Comparison of ENCODE assay signal across 1 cellular context in the genomic region with DNA sequence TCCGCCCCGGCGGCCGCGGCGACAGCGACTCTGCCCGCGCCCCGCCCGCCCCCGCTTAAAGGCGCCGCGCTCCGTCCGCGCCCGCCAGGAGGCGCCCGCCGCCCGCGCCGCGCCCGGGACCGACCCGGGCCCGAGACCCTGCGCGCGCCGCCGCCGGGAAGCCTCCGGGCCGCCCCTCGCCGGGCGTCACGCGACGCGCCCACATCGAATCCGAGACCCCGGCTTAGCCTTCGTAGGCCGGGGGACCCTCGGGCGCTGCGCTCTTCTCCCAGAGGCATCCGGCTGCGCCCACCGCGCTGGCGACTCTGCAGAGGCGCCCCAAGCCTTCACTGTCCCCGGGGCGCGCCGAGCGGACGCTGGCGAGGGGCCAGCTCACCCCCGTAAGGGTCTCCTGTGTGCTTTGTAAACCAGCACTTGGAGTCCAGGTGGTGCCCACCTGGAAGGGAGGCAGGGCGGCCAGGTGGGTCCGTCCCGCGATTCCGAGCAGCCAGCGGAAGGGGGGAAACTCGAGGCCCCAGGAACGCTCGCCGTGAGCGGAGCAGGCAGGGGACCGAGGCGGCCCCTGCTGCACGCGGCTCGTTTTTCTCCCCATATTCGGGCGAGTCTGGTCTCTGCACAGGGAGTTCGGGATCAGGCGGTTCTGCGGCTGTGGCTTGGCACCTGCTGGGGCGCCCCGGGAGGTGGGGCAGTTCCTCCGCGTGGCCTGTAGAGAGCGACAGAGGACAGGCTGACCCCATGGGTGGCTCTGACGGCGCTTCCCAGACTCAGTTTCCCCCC.
TF ChIP-seq lines count a peak whose summit lies in the region.

No MANE protein-coding gene starts in this region.

TF ChIP-seq in HEK293, 187 proteins besides CTCF, POLR2A, EP300 and RAD21 (continued from another document and continues in another):
- TF ChIP-seq, protein P1, sequence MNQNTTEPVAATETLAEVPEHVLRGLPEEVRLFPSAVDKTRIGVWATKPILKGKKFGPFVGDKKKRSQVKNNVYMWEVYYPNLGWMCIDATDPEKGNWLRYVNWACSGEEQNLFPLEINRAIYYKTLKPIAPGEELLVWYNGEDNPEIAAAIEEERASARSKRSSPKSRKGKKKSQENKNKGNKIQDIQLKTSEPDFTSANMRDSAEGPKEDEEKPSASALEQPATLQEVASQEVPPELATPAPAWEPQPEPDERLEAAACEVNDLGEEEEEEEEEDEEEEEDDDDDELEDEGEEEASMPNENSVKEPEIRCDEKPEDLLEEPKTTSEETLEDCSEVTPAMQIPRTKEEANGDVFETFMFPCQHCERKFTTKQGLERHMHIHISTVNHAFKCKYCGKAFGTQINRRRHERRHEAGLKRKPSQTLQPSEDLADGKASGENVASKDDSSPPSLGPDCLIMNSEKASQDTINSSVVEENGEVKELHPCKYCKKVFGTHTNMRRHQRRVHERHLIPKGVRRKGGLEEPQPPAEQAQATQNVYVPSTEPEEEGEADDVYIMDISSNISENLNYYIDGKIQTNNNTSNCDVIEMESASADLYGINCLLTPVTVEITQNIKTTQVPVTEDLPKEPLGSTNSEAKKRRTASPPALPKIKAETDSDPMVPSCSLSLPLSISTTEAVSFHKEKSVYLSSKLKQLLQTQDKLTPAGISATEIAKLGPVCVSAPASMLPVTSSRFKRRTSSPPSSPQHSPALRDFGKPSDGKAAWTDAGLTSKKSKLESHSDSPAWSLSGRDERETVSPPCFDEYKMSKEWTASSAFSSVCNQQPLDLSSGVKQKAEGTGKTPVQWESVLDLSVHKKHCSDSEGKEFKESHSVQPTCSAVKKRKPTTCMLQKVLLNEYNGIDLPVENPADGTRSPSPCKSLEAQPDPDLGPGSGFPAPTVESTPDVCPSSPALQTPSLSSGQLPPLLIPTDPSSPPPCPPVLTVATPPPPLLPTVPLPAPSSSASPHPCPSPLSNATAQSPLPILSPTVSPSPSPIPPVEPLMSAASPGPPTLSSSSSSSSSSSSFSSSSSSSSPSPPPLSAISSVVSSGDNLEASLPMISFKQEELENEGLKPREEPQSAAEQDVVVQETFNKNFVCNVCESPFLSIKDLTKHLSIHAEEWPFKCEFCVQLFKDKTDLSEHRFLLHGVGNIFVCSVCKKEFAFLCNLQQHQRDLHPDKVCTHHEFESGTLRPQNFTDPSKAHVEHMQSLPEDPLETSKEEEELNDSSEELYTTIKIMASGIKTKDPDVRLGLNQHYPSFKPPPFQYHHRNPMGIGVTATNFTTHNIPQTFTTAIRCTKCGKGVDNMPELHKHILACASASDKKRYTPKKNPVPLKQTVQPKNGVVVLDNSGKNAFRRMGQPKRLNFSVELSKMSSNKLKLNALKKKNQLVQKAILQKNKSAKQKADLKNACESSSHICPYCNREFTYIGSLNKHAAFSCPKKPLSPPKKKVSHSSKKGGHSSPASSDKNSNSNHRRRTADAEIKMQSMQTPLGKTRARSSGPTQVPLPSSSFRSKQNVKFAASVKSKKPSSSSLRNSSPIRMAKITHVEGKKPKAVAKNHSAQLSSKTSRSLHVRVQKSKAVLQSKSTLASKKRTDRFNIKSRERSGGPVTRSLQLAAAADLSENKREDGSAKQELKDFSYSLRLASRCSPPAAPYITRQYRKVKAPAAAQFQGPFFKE (tag by site-specific recombination; IDR thresholded peaks at IDR 0.05; ENCODE audit: borderline replicate concordance), result no peak
- no peak for TF ChIP-seq ZNF510 (tag by site-specific recombination; IDR thresholded peaks at IDR 0.05; ENCODE audit: insufficient replicate concordance)
- TF ChIP-seq ZNF626 (tag by site-specific recombination; IDR thresholded peaks at IDR 0.05), result no peak
- TF ChIP-seq WT1 (tag by site-specific recombination; IDR thresholded peaks at IDR 0.05), result peak; percentile 58; the same call in 1 of the 2 replicates
- 0 out of 2 replicates have a peak, but pooled peaks have one; percentile 27 for TF ChIP-seq ZNF629 (tag by site-specific recombination; IDR thresholded peaks at IDR 0.05)
- TF ChIP-seq, protein P2, sequence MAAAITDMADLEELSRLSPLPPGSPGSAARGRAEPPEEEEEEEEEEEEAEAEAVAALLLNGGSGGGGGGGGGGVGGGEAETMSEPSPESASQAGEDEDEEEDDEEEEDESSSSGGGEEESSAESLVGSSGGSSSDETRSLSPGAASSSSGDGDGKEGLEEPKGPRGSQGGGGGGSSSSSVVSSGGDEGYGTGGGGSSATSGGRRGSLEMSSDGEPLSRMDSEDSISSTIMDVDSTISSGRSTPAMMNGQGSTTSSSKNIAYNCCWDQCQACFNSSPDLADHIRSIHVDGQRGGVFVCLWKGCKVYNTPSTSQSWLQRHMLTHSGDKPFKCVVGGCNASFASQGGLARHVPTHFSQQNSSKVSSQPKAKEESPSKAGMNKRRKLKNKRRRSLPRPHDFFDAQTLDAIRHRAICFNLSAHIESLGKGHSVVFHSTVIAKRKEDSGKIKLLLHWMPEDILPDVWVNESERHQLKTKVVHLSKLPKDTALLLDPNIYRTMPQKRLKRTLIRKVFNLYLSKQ (tag by site-specific recombination; IDR thresholded peaks at IDR 0.05; ENCODE audit: borderline replicate concordance), result no peak
- TF ChIP-seq ZNF354C (tag by site-specific recombination; IDR thresholded peaks at IDR 0.05; ENCODE audit: borderline replicate concordance, low read depth), result no peak
- no peak for TF ChIP-seq ZNF677 (tag by site-specific recombination; IDR thresholded peaks at IDR 0.05)
- no peak for TF ChIP-seq ZNF830 (tag by site-specific recombination; IDR thresholded peaks at IDR 0.05; ENCODE audit: low read depth)
- TF ChIP-seq, protein P3, sequence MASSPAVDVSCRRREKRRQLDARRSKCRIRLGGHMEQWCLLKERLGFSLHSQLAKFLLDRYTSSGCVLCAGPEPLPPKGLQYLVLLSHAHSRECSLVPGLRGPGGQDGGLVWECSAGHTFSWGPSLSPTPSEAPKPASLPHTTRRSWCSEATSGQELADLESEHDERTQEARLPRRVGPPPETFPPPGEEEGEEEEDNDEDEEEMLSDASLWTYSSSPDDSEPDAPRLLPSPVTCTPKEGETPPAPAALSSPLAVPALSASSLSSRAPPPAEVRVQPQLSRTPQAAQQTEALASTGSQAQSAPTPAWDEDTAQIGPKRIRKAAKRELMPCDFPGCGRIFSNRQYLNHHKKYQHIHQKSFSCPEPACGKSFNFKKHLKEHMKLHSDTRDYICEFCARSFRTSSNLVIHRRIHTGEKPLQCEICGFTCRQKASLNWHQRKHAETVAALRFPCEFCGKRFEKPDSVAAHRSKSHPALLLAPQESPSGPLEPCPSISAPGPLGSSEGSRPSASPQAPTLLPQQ (tag by site-specific recombination; IDR thresholded peaks at IDR 0.05), result peak; percentile 74; the same call in 1 of the 2 replicates
- TF ChIP-seq ZNF48 (tag by site-specific recombination; IDR thresholded peaks at IDR 0.05), result no peak
- peak; percentile 44 for TF ChIP-seq SP2 (tag by site-specific recombination; IDR thresholded peaks at IDR 0.05)
- TF ChIP-seq, protein P4, sequence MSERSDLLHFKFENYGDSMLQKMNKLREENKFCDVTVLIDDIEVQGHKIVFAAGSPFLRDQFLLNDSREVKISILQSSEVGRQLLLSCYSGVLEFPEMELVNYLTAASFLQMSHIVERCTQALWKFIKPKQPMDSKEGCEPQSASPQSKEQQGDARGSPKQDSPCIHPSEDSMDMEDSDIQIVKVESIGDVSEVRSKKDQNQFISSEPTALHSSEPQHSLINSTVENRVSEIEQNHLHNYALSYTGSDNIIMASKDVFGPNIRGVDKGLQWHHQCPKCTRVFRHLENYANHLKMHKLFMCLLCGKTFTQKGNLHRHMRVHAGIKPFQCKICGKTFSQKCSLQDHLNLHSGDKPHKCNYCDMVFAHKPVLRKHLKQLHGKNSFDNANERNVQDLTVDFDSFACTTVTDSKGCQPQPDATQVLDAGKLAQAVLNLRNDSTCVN (tag by site-specific recombination; optimal IDR thresholded peaks at IDR 0.05), result peak; percentile 67
- no peak for TF ChIP-seq HOXC10 (CRISPR knock-in tag; IDR thresholded peaks at IDR 0.05)
- no peak for TF ChIP-seq GFI1B (tag by site-specific recombination; IDR thresholded peaks at IDR 0.05)
- TF ChIP-seq ZNF558 (tag by site-specific recombination; IDR thresholded peaks at IDR 0.05), result no peak
- no peak for TF ChIP-seq ZNF157 (tag by site-specific recombination; IDR thresholded peaks at IDR 0.05)
- TF ChIP-seq, protein P5, sequence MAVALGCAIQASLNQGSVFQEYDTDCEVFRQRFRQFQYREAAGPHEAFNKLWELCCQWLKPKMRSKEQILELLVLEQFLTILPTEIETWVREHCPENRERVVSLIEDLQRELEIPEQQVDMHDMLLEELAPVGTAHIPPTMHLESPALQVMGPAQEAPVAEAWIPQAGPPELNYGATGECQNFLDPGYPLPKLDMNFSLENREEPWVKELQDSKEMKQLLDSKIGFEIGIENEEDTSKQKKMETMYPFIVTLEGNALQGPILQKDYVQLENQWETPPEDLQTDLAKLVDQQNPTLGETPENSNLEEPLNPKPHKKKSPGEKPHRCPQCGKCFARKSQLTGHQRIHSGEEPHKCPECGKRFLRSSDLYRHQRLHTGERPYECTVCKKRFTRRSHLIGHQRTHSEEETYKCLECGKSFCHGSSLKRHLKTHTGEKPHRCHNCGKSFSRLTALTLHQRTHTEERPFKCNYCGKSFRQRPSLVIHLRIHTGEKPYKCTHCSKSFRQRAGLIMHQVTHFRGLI (tag by site-specific recombination; IDR thresholded peaks at IDR 0.05), result peak; percentile 25; the same call in 1 of the 2 replicates
- TF ChIP-seq, protein P6, sequence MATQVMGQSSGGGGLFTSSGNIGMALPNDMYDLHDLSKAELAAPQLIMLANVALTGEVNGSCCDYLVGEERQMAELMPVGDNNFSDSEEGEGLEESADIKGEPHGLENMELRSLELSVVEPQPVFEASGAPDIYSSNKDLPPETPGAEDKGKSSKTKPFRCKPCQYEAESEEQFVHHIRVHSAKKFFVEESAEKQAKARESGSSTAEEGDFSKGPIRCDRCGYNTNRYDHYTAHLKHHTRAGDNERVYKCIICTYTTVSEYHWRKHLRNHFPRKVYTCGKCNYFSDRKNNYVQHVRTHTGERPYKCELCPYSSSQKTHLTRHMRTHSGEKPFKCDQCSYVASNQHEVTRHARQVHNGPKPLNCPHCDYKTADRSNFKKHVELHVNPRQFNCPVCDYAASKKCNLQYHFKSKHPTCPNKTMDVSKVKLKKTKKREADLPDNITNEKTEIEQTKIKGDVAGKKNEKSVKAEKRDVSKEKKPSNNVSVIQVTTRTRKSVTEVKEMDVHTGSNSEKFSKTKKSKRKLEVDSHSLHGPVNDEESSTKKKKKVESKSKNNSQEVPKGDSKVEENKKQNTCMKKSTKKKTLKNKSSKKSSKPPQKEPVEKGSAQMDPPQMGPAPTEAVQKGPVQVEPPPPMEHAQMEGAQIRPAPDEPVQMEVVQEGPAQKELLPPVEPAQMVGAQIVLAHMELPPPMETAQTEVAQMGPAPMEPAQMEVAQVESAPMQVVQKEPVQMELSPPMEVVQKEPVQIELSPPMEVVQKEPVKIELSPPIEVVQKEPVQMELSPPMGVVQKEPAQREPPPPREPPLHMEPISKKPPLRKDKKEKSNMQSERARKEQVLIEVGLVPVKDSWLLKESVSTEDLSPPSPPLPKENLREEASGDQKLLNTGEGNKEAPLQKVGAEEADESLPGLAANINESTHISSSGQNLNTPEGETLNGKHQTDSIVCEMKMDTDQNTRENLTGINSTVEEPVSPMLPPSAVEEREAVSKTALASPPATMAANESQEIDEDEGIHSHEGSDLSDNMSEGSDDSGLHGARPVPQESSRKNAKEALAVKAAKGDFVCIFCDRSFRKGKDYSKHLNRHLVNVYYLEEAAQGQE (tag by site-specific recombination; IDR thresholded peaks at IDR 0.05), result no peak
- TF ChIP-seq ZNF248 (tag by site-specific recombination; IDR thresholded peaks at IDR 0.05), result no peak
- TF ChIP-seq, protein P7, sequence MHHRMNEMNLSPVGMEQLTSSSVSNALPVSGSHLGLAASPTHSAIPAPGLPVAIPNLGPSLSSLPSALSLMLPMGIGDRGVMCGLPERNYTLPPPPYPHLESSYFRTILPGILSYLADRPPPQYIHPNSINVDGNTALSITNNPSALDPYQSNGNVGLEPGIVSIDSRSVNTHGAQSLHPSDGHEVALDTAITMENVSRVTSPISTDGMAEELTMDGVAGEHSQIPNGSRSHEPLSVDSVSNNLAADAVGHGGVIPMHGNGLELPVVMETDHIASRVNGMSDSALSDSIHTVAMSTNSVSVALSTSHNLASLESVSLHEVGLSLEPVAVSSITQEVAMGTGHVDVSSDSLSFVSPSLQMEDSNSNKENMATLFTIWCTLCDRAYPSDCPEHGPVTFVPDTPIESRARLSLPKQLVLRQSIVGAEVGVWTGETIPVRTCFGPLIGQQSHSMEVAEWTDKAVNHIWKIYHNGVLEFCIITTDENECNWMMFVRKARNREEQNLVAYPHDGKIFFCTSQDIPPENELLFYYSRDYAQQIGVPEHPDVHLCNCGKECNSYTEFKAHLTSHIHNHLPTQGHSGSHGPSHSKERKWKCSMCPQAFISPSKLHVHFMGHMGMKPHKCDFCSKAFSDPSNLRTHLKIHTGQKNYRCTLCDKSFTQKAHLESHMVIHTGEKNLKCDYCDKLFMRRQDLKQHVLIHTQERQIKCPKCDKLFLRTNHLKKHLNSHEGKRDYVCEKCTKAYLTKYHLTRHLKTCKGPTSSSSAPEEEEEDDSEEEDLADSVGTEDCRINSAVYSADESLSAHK (tag by site-specific recombination; IDR thresholded peaks at IDR 0.05), result no peak
- TF ChIP-seq ZNF777 (tag by site-specific recombination; IDR thresholded peaks at IDR 0.05; ENCODE audit: borderline replicate concordance), result peak; percentile 79; the same call in 1 of the 2 replicates
- TF ChIP-seq, protein P8, sequence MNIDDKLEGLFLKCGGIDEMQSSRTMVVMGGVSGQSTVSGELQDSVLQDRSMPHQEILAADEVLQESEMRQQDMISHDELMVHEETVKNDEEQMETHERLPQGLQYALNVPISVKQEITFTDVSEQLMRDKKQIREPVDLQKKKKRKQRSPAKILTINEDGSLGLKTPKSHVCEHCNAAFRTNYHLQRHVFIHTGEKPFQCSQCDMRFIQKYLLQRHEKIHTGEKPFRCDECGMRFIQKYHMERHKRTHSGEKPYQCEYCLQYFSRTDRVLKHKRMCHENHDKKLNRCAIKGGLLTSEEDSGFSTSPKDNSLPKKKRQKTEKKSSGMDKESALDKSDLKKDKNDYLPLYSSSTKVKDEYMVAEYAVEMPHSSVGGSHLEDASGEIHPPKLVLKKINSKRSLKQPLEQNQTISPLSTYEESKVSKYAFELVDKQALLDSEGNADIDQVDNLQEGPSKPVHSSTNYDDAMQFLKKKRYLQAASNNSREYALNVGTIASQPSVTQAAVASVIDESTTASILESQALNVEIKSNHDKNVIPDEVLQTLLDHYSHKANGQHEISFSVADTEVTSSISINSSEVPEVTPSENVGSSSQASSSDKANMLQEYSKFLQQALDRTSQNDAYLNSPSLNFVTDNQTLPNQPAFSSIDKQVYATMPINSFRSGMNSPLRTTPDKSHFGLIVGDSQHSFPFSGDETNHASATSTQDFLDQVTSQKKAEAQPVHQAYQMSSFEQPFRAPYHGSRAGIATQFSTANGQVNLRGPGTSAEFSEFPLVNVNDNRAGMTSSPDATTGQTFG (tag by site-specific recombination; IDR thresholded peaks at IDR 0.05; ENCODE audit: borderline replicate concordance), result no peak
- no peak for TF ChIP-seq PRDM1 (tag by site-specific recombination; IDR thresholded peaks at IDR 0.05)
- TF ChIP-seq ZNF324 (tag by site-specific recombination; IDR thresholded peaks at IDR 0.05), result no peak
- peak; percentile 77 for TF ChIP-seq ZXDB (tag by site-specific recombination; IDR thresholded peaks at IDR 0.05)
- TF ChIP-seq ZNF473 (tag by site-specific recombination; IDR thresholded peaks at IDR 0.05), result no peak
- no peak for TF ChIP-seq ZNF585B (tag by site-specific recombination; IDR thresholded peaks at IDR 0.05)
- TF ChIP-seq ZNF548 (tag by site-specific recombination; IDR thresholded peaks at IDR 0.05), result no peak
- 0 out of 2 replicates have a peak, but pooled peaks have one; percentile 34 for TF ChIP-seq KLF10 (tag by site-specific recombination; IDR thresholded peaks at IDR 0.05)
- TF ChIP-seq ZNF23 (tag by site-specific recombination; IDR thresholded peaks at IDR 0.05; ENCODE audit: borderline replicate concordance), result no peak
- TF ChIP-seq ZNF416 (tag by site-specific recombination; IDR thresholded peaks at IDR 0.05), result no peak
- TF ChIP-seq MZF1 (tag by site-specific recombination; IDR thresholded peaks at IDR 0.05; ENCODE audit: borderline replicate concordance), result no peak
